Comparison of ENCODE assay signal across 1 cellular context in genomic region chr20:47354710-47355488, GRCh38.
TF ChIP-seq lines count a peak whose summit lies in the region.

No MANE protein-coding gene starts in this region.

TF ChIP-seq in K562, 482 proteins besides CTCF, POLR2A, EP300 and RAD21 (continued from another document and continues in another):
- TF ChIP-seq ZNF592 (IDR thresholded peaks at IDR 0.05): no peak
- TF ChIP-seq DEAF1 (CRISPR knock-in tag; IDR thresholded peaks at IDR 0.05): 0 out of 2 replicates have a peak, but pooled peaks have one; percentile 22
- no peak for TF ChIP-seq USF2 (CRISPR knock-in tag; IDR thresholded peaks at IDR 0.05)
- TF ChIP-seq NCOA4 (IDR thresholded peaks at IDR 0.05; ENCODE audit: partially characterized antibody): peak; percentile 22
- TF ChIP-seq MTA2 (IDR thresholded peaks at IDR 0.05; ENCODE audit: low read depth): no peak
- TF ChIP-seq TRIM25 (IDR thresholded peaks at IDR 0.05; ENCODE audit: borderline replicate concordance): no peak
- TF ChIP-seq ZBTB26 (CRISPR knock-in tag; IDR thresholded peaks at IDR 0.05): peak; percentile 90; the same call in 1 of the 2 replicates
- TF ChIP-seq PHF8 (IDR thresholded peaks at IDR 0.05; ENCODE audit: borderline replicate concordance, low read length): peak; percentile 13; the same call in 1 of the 2 replicates
- TF ChIP-seq ZNF79 (CRISPR knock-in tag; IDR thresholded peaks at IDR 0.05; ENCODE audit: low read depth): peak; percentile 69; the same call in 1 of the 2 replicates
- TF ChIP-seq MTF1 (CRISPR knock-in tag; IDR thresholded peaks at IDR 0.05; ENCODE audit: borderline replicate concordance): no peak
- TF ChIP-seq ETS2 (tag; IDR thresholded peaks at IDR 0.05; ENCODE audit: borderline replicate concordance, poor library complexity, severe bottlenecking): no peak
- no peak for TF ChIP-seq KDM5B (IDR thresholded peaks at IDR 0.05; ENCODE audit: insufficient replicate concordance, low read depth, low read length)
- peak in 1 of 2 experiments; percentile 19; a peak in 1 of 4 replicates for TF ChIP-seq MAZ (CRISPR knock-in tag; conservative IDR thresholded peaks at IDR 0.05 in 1 of 2, IDR thresholded peaks at IDR 0.05 in 1 of 2)
- TF ChIP-seq DMBX1 (CRISPR knock-in tag; IDR thresholded peaks at IDR 0.05; ENCODE audit: borderline replicate concordance): peak; percentile 82; the same call in 1 of the 2 replicates
- no peak for TF ChIP-seq NEUROD1 (IDR thresholded peaks at IDR 0.05; ENCODE audit: borderline replicate concordance, low read depth, low read length, partially characterized antibody)
- no peak; the same call in 1 of the 2 replicates for TF ChIP-seq JUND (IDR thresholded peaks at IDR 0.05; ENCODE audit: borderline replicate concordance, low read depth, low read length)
- TF ChIP-seq JUND (tag; IDR thresholded peaks at IDR 0.05; ENCODE audit: borderline replicate concordance, low read depth, low read length): 0 out of 3 replicates have a peak, but pooled peaks have one; percentile 34
- 0 out of 2 replicates have a peak, but pooled peaks have one; percentile 17 for TF ChIP-seq ETV5 (CRISPR knock-in tag; IDR thresholded peaks at IDR 0.05; ENCODE audit: low read depth)
- TF ChIP-seq SMARCC2 (IDR thresholded peaks at IDR 0.05; ENCODE audit: low read depth): 0 out of 2 replicates have a peak, but pooled peaks have one; percentile 20
- no peak for TF ChIP-seq MYC (IDR thresholded peaks at IDR 0.05; ENCODE audit: low read depth, low read length)
- no peak for TF ChIP-seq MYC (CRISPR knock-in tag; IDR thresholded peaks at IDR 0.05; ENCODE audit: borderline replicate concordance, low read depth)
- no peak for TF ChIP-seq ZNF76 (CRISPR knock-in tag; IDR thresholded peaks at IDR 0.05; ENCODE audit: borderline replicate concordance)
- TF ChIP-seq ZNF175 (CRISPR knock-in tag; IDR thresholded peaks at IDR 0.05; ENCODE audit: low read depth): peak; percentile 61
- peak; percentile 27; the same call in 1 of the 2 replicates for TF ChIP-seq TAF7 (tag; IDR thresholded peaks at IDR 0.05)
- no peak for TF ChIP-seq SIRT6 (IDR thresholded peaks at IDR 0.05; ENCODE audit: low read depth, low read length)
- TF ChIP-seq ZNF740 (CRISPR knock-in tag; IDR thresholded peaks at IDR 0.05): peak; percentile 86
- TF ChIP-seq ZNF740 (tag; IDR thresholded peaks at IDR 0.05): peak in 1 of 2 experiments; percentile 89; a peak in 2 of 4 replicates
- TF ChIP-seq GTF2E2 (tag; IDR thresholded peaks at IDR 0.05): 0 out of 2 replicates have a peak, but pooled peaks have one; percentile 27
- TF ChIP-seq ZFP91 (CRISPR knock-in tag; IDR thresholded peaks at IDR 0.05): no peak
- no peak for TF ChIP-seq MED1 (CRISPR knock-in tag; IDR thresholded peaks at IDR 0.05; ENCODE audit: borderline replicate concordance)
- TF ChIP-seq MLLT1 (IDR thresholded peaks at IDR 0.05): peak; percentile 94
- TF ChIP-seq POLR2AphosphoS2 (IDR thresholded peaks at IDR 0.05; ENCODE audit: low read length): no peak
- TF ChIP-seq ELF4 (CRISPR knock-in tag; IDR thresholded peaks at IDR 0.05): peak; percentile 93
- no peak for TF ChIP-seq HMG20B (CRISPR knock-in tag; IDR thresholded peaks at IDR 0.05)
- TF ChIP-seq ZBTB43 (CRISPR knock-in tag; IDR thresholded peaks at IDR 0.05): no peak
- no peak for TF ChIP-seq TBL1XR1 (IDR thresholded peaks at IDR 0.05; ENCODE audit: low read length in 2 of 2)
- peak; percentile 7; the same call in 1 of the 2 replicates for TF ChIP-seq HSF4 (CRISPR knock-in tag; IDR thresholded peaks at IDR 0.05; ENCODE audit: borderline replicate concordance)
- no peak for TF ChIP-seq ZNF232 (CRISPR knock-in tag; IDR thresholded peaks at IDR 0.05)
- TF ChIP-seq SMAD3 (CRISPR knock-in tag; conservative IDR thresholded peaks at IDR 0.05): 0 out of 2 replicates have a peak, but pooled peaks have one; percentile 40
- peak; percentile 24; the same call in 1 of the 2 replicates for TF ChIP-seq SMARCE1 (IDR thresholded peaks at IDR 0.05)
- TF ChIP-seq CCNT2 (IDR thresholded peaks at IDR 0.05; ENCODE audit: borderline replicate concordance, extremely low read depth, insufficient read length, low read depth, low read length): peak; percentile 11
- no peak for TF ChIP-seq MBD2 (IDR thresholded peaks at IDR 0.05; ENCODE audit: borderline replicate concordance, low read depth)
- TF ChIP-seq E2F4 (CRISPR knock-in tag; IDR thresholded peaks at IDR 0.05; ENCODE audit: low read depth): no peak
- TF ChIP-seq RBFOX2 (IDR thresholded peaks at IDR 0.05; ENCODE audit: low read depth, low read length): peak; percentile 56
- peak; percentile 94 for TF ChIP-seq OTX1 (CRISPR knock-in tag; IDR thresholded peaks at IDR 0.05)
- 0 out of 4 replicates have a peak, but pooled peaks of 1 of the 2 experiments have one; percentile 20 for TF ChIP-seq FOXA3 (CRISPR knock-in tag; conservative IDR thresholded peaks at IDR 0.05 in 1 of 2, IDR thresholded peaks at IDR 0.05 in 1 of 2)
